Comparison of ENCODE assay signal across 17 cellular contexts in genomic region chr12:2633825-2634200, GRCh38.
DNase-seq lines count a peak whose midpoint lies in the region; ATAC-seq, FAIRE-seq and TF ChIP-seq lines count a peak whose summit lies in the region.
"Had no signal": no experiment of that assay in that cellular context is flagged by ENCODE, and none has a peak within 500 bp of the region (broad histone marks: within the 10 kb centered on the region; RNA-seq: fewer than 3 reads in every experiment).

No MANE protein-coding gene starts in this region.

- 0 out of 5 replicates have a peak, but pooled peaks cover 0 to 3% of the 10 kb centered on the region in 2 experiments for H3K4me1 ChIP-seq in K562 (replicated peaks in 1 of 2; ENCODE audit: control insufficient read depth in 2 of 2, insufficient read depth in 2 of 2, low read length in 2 of 2)
- no peaks in the 10 kb centered on the region for H3K4me1 ChIP-seq in mucosa of rectum (ENCODE audit: control insufficient read depth in 2 of 2, insufficient read depth in 2 of 2, low read length in 2 of 2)
- no peaks in the 10 kb centered on the region for H3K4me1 ChIP-seq in spleen

- intact Hi-C loops in CD14-positive monocyte (cut with micrococcal nuclease), result no loop called here
- intact Hi-C loops in K562 (cut with micrococcal nuclease), result no loop called here
- intact Hi-C loops in spleen (cut with DNase I; ENCODE audit: low total_unique reads), result no loop called here

- H3K4me3 Mint-ChIP-seq in CD14-positive monocyte, result no peak overlapping the region
- H3K4me3 Mint-ChIP-seq: CD4-positive, alpha-beta memory T cell; GM23338 had no signal

- no peaks in the 10 kb centered on the region for H3K9me1 ChIP-seq in K562 (ENCODE audit: control insufficient read depth, insufficient read depth, low read length)

- no peaks in the 10 kb centered on the region for H3K9me3 ChIP-seq in K562 (replicated peaks; ENCODE audit: control insufficient read depth, insufficient read depth, low read depth, low read length)
- no peaks in the 10 kb centered on the region for H3K9me3 ChIP-seq in mucosa of rectum (ENCODE audit: control insufficient read depth in 2 of 2, low read length in 2 of 2)
- H3K9me3 ChIP-seq in spleen, result no peaks in the 10 kb centered on the region
- H3K9me3 ChIP-seq: BLaER1 treated with 17β-estradiol and CSF1 and Interleukin-3, amounts not matched to agents 10 nM and 100 nM had no signal

- H3K27me3 Mint-ChIP-seq in CD14-positive monocyte (ENCODE audit: low read depth in 3 of 3), result peaks cover 7 to 8% (median 7%) of the 10 kb centered on the region in 3 donors

- FAIRE-seq in K562 (lab: Jason Lieb, UNC), result no peak
- FAIRE-seq: G401.6, GM12891 had no signal

- H3K4me2 ChIP-seq in K562 (ENCODE audit: insufficient read depth, low read length), result no peak overlapping the region
- H3K4me2 ChIP-seq: GM23338 had no signal

- in situ Hi-C loops in K562 (cut with MboI), result no loop called here

- no TSS peak for BruUV-seq in K562 (replicated peaks; lab: Mats Ljungman, UMichigan)

- H3K27me3 ChIP-seq in K562 (ENCODE audit: control insufficient read depth in 2 of 2, insufficient read depth in 2 of 2, low read length in 2 of 2) (peaks cover 0 to 53% of the 10 kb centered on the region in 2 experiments; a peak in 4 of 5 replicates), mucosa of rectum (ENCODE audit: control insufficient read depth in 2 of 2, insufficient read depth in 2 of 2, low read length in 2 of 2) (no peaks in the 10 kb centered on the region), spleen (replicated peaks in 1 of 7) (peaks cover 0 to 6% (median 0%) of the 10 kb centered on the region in 7 donors)
- H3K27me3 ChIP-seq: BLaER1 treated with 17β-estradiol and CSF1 and Interleukin-3, amounts not matched to agents 10 nM and 100 nM had no signal

- H3K4me3 ChIP-seq in K562 (no peak overlapping the region), mucosa of rectum (ENCODE audit: low read length in 2 of 2) (peak overlapping the region in 1 of 2 donors; percentile 22), spleen (no peak overlapping the region)
- H3K4me3 ChIP-seq: BLaER1 treated with 17β-estradiol and CSF1 and Interleukin-3, amounts not matched to agents 10 nM and 100 nM; GM23338 had no signal

- H3K79me2 ChIP-seq in K562 (ENCODE audit: control insufficient read depth, insufficient read depth, low read length), result no peaks in the 10 kb centered on the region

- CTCF ChIA-PET in K562 (lab: Yijun Ruan, JAX; ENCODE audit: low intra/inter-chr PET ratio), result no interaction called here

- H3K27ac Mint-ChIP-seq in CD14-positive monocyte, result no peak overlapping the region
- H3K27ac Mint-ChIP-seq: CD4-positive, alpha-beta memory T cell; GM23338 had no signal

- POLR2A ChIA-PET in K562 (lab: Yijun Ruan, JAX), result no interaction called here

- DNase-seq in CD14-positive monocyte (ENCODE audit: low spot score) (peak; percentile 14), K562 (ENCODE audit: extremely low read depth in 1 of 4, low spot score in 3 of 4) (no peak), spleen (peak; percentile 34), NCI-H446 (lab: John Stamatoyannopoulos, UW) (no peak), DMS79 (lab: John Stamatoyannopoulos, UW) (no peak)
- DNase-seq: 8988T; ACHN; CD4-positive, alpha-beta memory T cell; DMS79 treated with DMSO at 0.1 percent for 48 hours; EL; H7 had no signal

- ATAC-seq in K562, result no peak
- no peak for ATAC-seq in HG03095 (IDR thresholded peaks at IDR 0.05; ENCODE audit: unreplicated experiment)
- ATAC-seq: GM23338 had no signal

- H4K20me1 ChIP-seq in K562 (replicated peaks; ENCODE audit: control insufficient read depth, insufficient read depth, low read length), result no peaks in the 10 kb centered on the region
- H4K20me1 ChIP-seq: BLaER1 treated with 17β-estradiol and CSF1 and Interleukin-3, amounts not matched to agents 10 nM and 100 nM had no signal

- TF ChIP-seq POLR2A in K562 (conservative IDR thresholded peaks at IDR 0.05) (no peak), spleen (IDR thresholded peaks at IDR 0.05) (no peak)

- H3K27ac ChIP-seq in K562 (ENCODE audit: extremely low read depth, low read depth, low read length) (no peak overlapping the region), mucosa of rectum (ENCODE audit: low read depth in 2 of 2, low read length in 2 of 2) (peak overlapping the region; percentile 20 to 44), spleen (no peak overlapping the region)
- H3K27ac ChIP-seq: BLaER1 treated with 17β-estradiol and CSF1 and Interleukin-3, amounts not matched to agents 10 nM and 100 nM had no signal

- TF ChIP-seq CTCF in CD14-positive monocyte (IDR thresholded peaks at IDR 0.05) (no peak), K562 (IDR thresholded peaks at IDR 0.05 in 2 of 3, conservative IDR thresholded peaks at IDR 0.05 in 1 of 3; ENCODE audit: insufficient read depth in 2 of 3, low read depth in 1 of 3, low read length in 3 of 3) (no peak), spleen (IDR thresholded peaks at IDR 0.05 in 8 of 11, conservative IDR thresholded peaks at IDR 0.05 in 3 of 11) (no peak)

- TF ChIP-seq EP300 in K562 (IDR thresholded peaks at IDR 0.05; ENCODE audit: low read length), result no peak

- no peak for TF ChIP-seq RAD21 in K562 (CRISPR knock-in tag; conservative IDR thresholded peaks at IDR 0.05 in 1 of 2, IDR thresholded peaks at IDR 0.05 in 1 of 2)

- WGBS in K562 (ENCODE audit: insufficient coverage, low coverage, missing lambda C conversion rate), result 0% methylated on average over 1 of the region's 15 CpGs
- 85 to 93% (median 89%) methylated on average over 15 of the region's 15 CpGs for WGBS in spleen, 5 donors

- H3K36me3 ChIP-seq in K562 (ENCODE audit: control insufficient read depth, insufficient read depth, low read length) (no peaks in the 10 kb centered on the region), mucosa of rectum (ENCODE audit: control insufficient read depth in 2 of 2, insufficient read depth in 2 of 2, low read length in 2 of 2) (no peaks in the 10 kb centered on the region), spleen (no peaks in the 10 kb centered on the region)
- H3K36me3 ChIP-seq: BLaER1 treated with 17β-estradiol and CSF1 and Interleukin-3, amounts not matched to agents 10 nM and 100 nM had no signal

- no peaks in the 10 kb centered on the region for H3K4me1 Mint-ChIP-seq in CD14-positive monocyte
- H3K4me1 Mint-ChIP-seq: CD4-positive, alpha-beta memory T cell had no signal

- H3K9ac ChIP-seq in K562 (ENCODE audit: insufficient read depth in 1 of 2, low read depth in 2 of 2, low read length in 2 of 2), result no peak overlapping the region
- H3K9ac ChIP-seq in mucosa of rectum (ENCODE audit: low read depth in 1 of 2, low read length in 2 of 2), result peak overlapping the region in 1 of 2 donors; percentile 34
- H3K9ac ChIP-seq: BLaER1 treated with 17β-estradiol and CSF1 and Interleukin-3, amounts not matched to agents 10 nM and 100 nM had no signal

- no peaks in the 10 kb centered on the region for H3K36me3 Mint-ChIP-seq in CD14-positive monocyte
- H3K36me3 Mint-ChIP-seq: CD4-positive, alpha-beta memory T cell had no signal

- no peak overlapping the region for H2AFZ ChIP-seq in K562 (ENCODE audit: low read depth, low read length)
- H2AFZ ChIP-seq: GM23338 had no signal

- H3K9me3 Mint-ChIP-seq in CD14-positive monocyte, result peaks cover 0 to 2% (median 0%) of the 10 kb centered on the region in 7 donors
- H3K9me3 Mint-ChIP-seq: GM23338 had no signal

TF ChIP-seq in K562, 482 proteins besides CTCF, POLR2A, EP300 and RAD21:
- TF ChIP-seq KDM1A (IDR thresholded peaks at IDR 0.05) (no peak), CREB1 (IDR thresholded peaks at IDR 0.05) (no peak), CREB1 (CRISPR knock-in tag; IDR thresholded peaks at IDR 0.05) (no peak), NFRKB (IDR thresholded peaks at IDR 0.05; ENCODE audit: low read depth) (no peak), LCOR (CRISPR knock-in tag; IDR thresholded peaks at IDR 0.05) (no peak), ZNF512 (tag; IDR thresholded peaks at IDR 0.05) (peak; percentile 65; the same call in 1 of the 2 replicates), MAX (CRISPR knock-in tag; IDR thresholded peaks at IDR 0.05) (no peak), HCFC1 (IDR thresholded peaks at IDR 0.05; ENCODE audit: low read depth, low read length) (no peak), ZNF324 (CRISPR knock-in tag; IDR thresholded peaks at IDR 0.05) (no peak)
TF ChIP-seq in K562: peak in this region for 1.

Comparison
In these comparisons a context has a peak if more than half of its experiments do, and no peak if none do; other contexts are left out.
1. DNase-seq: peak in CD14-positive monocyte (single experiment) and spleen (single experiment); none in K562 (0 of 4), NCI-H446 (0 of 2) and DMS79 (single experiment).
2. H3K27ac ChIP-seq: peak in mucosa of rectum (2 of 2); none in K562 (single experiment) and spleen (0 of 8).